In the genomic region with DNA sequence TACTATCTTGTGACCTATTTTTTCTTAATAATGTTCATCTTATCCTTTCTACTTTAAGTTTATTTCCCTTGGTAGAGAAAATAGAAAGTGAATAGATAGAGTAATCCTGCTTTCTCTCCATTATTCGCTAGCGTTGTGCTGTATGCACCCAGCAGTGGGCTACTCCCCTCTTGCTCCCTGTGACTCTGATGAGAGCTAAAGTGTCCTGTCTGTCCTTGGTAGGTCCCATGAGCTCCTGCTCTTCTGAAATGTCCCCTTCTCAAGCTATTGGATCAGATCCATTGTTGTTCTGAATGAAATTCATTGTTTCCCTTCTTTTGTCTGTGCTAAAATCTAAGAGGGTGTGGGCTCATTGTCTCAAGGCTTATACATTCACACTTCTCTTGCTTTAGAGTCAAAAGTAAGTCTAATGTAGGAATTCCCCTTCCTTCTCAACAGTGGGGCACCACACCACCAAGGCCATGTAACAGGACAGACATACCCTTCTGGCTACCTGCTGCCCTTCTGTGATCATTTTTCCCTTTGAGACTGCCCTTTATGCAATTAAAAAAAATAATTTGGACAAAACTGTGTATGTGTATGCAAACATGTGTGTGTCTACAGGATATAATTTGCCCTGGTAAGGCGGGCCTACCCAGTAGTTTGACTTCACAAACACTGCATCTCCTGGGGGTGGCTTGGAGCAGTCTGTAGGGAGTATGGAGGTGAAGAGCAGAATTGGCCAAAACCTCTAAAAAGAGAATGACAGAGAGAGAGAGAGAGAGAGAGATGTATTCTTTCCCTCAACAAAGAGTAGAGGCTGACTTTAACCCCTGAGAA, we compare ENCODE assay signal across 13 cellular contexts.
DNase-seq lines count a peak whose midpoint lies in the region; ATAC-seq and TF ChIP-seq lines count a peak whose summit lies in the region.
"Had no signal": no experiment of that assay in that cellular context is flagged by ENCODE, and none has a peak within 500 bp of the region (broad histone marks: within the 10 kb centered on the region; RNA-seq: fewer than 3 reads in every experiment).

No MANE protein-coding gene starts in this region.

- H3K4me3 ChIP-seq in SK-N-MC = no peak overlapping the region
- H3K4me3 ChIP-seq: gastrocnemius medialis, right lobe of liver had no signal

- H3K9me3 Mint-ChIP-seq in endothelial cell (ENCODE audit: unreplicated experiment) (no peaks in the 10 kb centered on the region), osteocyte (ENCODE audit: unreplicated experiment) (peaks cover 6% of the 10 kb centered on the region)
- H3K9me3 Mint-ChIP-seq: CD4-positive, alpha-beta memory T cell had no signal

- DNase-seq in SK-N-MC (ENCODE audit: low read depth, low spot score) (no peak), endothelial cell (ENCODE audit: low spot score) (no peak), osteocyte (ENCODE audit: extremely low spot score, unreplicated experiment) (no peak), NCI-H2171 treated with DMSO at 0.1 percent for 48 hours (lab: John Stamatoyannopoulos, UW) (no peak), D341Med (ENCODE audit: low spot score) (no peak)
- DNase-seq: activated CD4-positive, alpha-beta T cell treated with anti-CD3 and anti-CD28 coated beads, Interleukin-2, amount 50 U/mL, for 4 hours; CD4-positive, alpha-beta memory T cell; gastrocnemius medialis; NCI-H1092 treated with DMSO at 0.1 percent for 48 hours; NCI-H524 treated with DMSO at 0.1 percent for 48 hours; right lobe of liver had no signal

- ATAC-seq in GM18907 (IDR thresholded peaks at IDR 0.05; ENCODE audit: unreplicated experiment) (peak; percentile 56), HG03342 (IDR thresholded peaks at IDR 0.05; ENCODE audit: unreplicated experiment) (no peak)
- ATAC-seq: gastrocnemius medialis had no signal

- TF ChIP-seq CTCF in endothelial cell (IDR thresholded peaks at IDR 0.05; ENCODE audit: unreplicated experiment) (no peak), osteocyte (IDR thresholded peaks at IDR 0.05) (no peak)

- H3K9ac ChIP-seq in SK-N-MC (ENCODE audit: insufficient read length) = no peak overlapping the region

- peaks cover 8% of the 10 kb centered on the region; the same call in 1 of the 2 replicates for H3K9me3 ChIP-seq in SK-N-MC (ENCODE audit: low read depth, low read length)
- H3K9me3 ChIP-seq: gastrocnemius medialis, right lobe of liver had no signal

- H3K36me3 Mint-ChIP-seq in endothelial cell (ENCODE audit: low read depth, unreplicated experiment) (no peaks in the 10 kb centered on the region), osteocyte (ENCODE audit: unreplicated experiment) (no peaks in the 10 kb centered on the region)
- H3K36me3 Mint-ChIP-seq: CD4-positive, alpha-beta memory T cell had no signal

- peak overlapping the region; percentile 48; the same call in 1 of the 2 replicates for H3K27ac ChIP-seq in SK-N-MC
- H3K27ac ChIP-seq: gastrocnemius medialis, right lobe of liver had no signal

- H3K36me3 ChIP-seq in SK-N-MC (ENCODE audit: insufficient read depth, low read length) = no peaks in the 10 kb centered on the region
- H3K36me3 ChIP-seq: gastrocnemius medialis, right lobe of liver had no signal

- H3K4me1 Mint-ChIP-seq in endothelial cell (ENCODE audit: unreplicated experiment) (peaks cover 26% of the 10 kb centered on the region), osteocyte (ENCODE audit: unreplicated experiment) (peaks cover 24% of the 10 kb centered on the region)

- H3K4me3 Mint-ChIP-seq in endothelial cell (ENCODE audit: unreplicated experiment) = no peak overlapping the region
- H3K4me3 Mint-ChIP-seq in osteocyte (ENCODE audit: unreplicated experiment) = no peak overlapping the region
- H3K4me3 Mint-ChIP-seq: CD4-positive, alpha-beta memory T cell had no signal

- H3K27me3 Mint-ChIP-seq in endothelial cell (ENCODE audit: unreplicated experiment) = peaks cover 3% of the 10 kb centered on the region
- no peaks in the 10 kb centered on the region for H3K27me3 Mint-ChIP-seq in osteocyte (ENCODE audit: unreplicated experiment)
- H3K27me3 Mint-ChIP-seq: CD4-positive, alpha-beta memory T cell had no signal

- H3K27ac Mint-ChIP-seq in endothelial cell (ENCODE audit: unreplicated experiment) (peak overlapping the region; percentile 90), osteocyte (ENCODE audit: unreplicated experiment) (peak overlapping the region; percentile 75)
- H3K27ac Mint-ChIP-seq: CD4-positive, alpha-beta memory T cell had no signal
